In the genomic region with DNA sequence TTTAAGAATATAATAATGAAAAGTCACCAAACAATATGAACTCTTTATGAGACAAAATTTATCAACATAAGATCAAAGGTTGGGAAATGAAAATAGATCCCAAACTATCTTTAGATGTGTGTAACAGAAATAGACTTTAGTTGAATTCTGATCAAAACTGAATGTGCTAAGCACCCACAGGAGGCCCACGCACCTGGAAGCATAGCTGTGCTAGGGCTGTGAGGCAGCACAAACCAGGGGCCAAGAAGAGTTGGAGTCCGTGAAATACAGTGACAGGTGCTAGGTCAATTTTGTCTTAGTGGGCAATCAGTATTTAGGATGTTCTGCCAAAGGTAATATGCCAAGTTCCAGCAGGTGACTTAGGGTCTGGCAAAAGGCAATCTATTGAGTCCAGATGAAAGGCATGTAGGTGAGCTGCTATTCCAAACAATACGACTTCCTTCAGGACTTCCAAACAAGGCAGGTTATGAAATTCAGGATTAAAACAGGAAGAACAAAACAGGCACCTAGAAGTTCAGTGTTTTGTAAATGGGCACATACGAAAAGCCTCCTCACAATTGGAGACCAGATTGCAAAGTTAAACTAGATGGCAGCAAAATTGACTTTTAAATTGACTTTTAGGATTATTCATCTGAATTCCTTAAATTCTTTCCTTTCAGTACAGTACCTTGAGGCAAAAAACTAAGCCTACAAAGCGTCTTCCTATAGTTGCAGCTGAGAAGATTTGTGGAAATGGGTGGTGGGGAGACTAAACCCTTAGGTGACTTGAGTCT, we compare ENCODE assay signal across 25 cellular contexts. TPM values are rescaled to one million over a fixed set of nuclear protein-coding genes. Genes with fewer than 3 reads are reported as not detected.
DNase-seq lines count a peak whose midpoint lies in the region; TF ChIP-seq lines count a peak whose summit lies in the region.
"Had no signal": no experiment of that assay in that cellular context is flagged by ENCODE, and none has a peak within 500 bp of the region (broad histone marks: within the 10 kb centered on the region; RNA-seq: fewer than 3 reads in every experiment).

No MANE protein-coding gene starts in this region.

- no peak overlapping the region for H3K4me2 ChIP-seq in H9 (ENCODE audit: insufficient read depth, insufficient read length, low read length)

- no peak overlapping the region for H2BK120ac ChIP-seq in H9 (ENCODE audit: low read depth, low read length, poor library complexity, severe bottlenecking)

- no peak overlapping the region for H2BK20ac ChIP-seq in H9 (ENCODE audit: low read depth, low read length, poor library complexity, severe bottlenecking)

- no peaks in the 10 kb centered on the region for H4K20me1 ChIP-seq in H9 (ENCODE audit: control insufficient read depth, insufficient read depth, insufficient read length)

- no peak overlapping the region for H2AFZ ChIP-seq in H9 (ENCODE audit: low read length)

- H2BK12ac ChIP-seq in H9 (ENCODE audit: insufficient read length, low read depth, low read length) = no peak overlapping the region

- H3K27me3 ChIP-seq in H9 (ENCODE audit: insufficient read depth, low read length) (no peaks in the 10 kb centered on the region), endodermal cell (ENCODE audit: control insufficient read depth, insufficient read depth, low read length, poor library complexity, severe bottlenecking) (no peaks in the 10 kb centered on the region)
- H3K27me3 ChIP-seq: MG63, transverse colon had no signal

- no peak overlapping the region for H3K9ac ChIP-seq in H9 (ENCODE audit: extremely low read depth, insufficient read length, low read length)
- H3K9ac ChIP-seq in endodermal cell (ENCODE audit: extremely low read depth, low read length, poor library complexity, severe bottlenecking) = no peak overlapping the region

- H3K4me1 Mint-ChIP-seq in H9 (peaks cover 42 to 48% of the 10 kb centered on the region in 2 experiments), endodermal cell (peaks cover 26% of the 10 kb centered on the region), nephron progenitor cell (peaks cover 12% of the 10 kb centered on the region)
- H3K4me1 Mint-ChIP-seq: activated T-helper 17 cell treated with anti-CD3 and anti-CD28 coated beads, Interleukin-2, amount 50 U/mL, for 72 hours had no signal

- H3K56ac ChIP-seq in H9 (ENCODE audit: insufficient read length, low read depth, low read length) = no peak overlapping the region

- no peak overlapping the region for H3K23ac ChIP-seq in H9 (ENCODE audit: insufficient read length, low read depth, low read length)

- no peak overlapping the region for H3K4me3 Mint-ChIP-seq in H9
- H3K4me3 Mint-ChIP-seq in endodermal cell = no peak overlapping the region
- no peak overlapping the region for H3K4me3 Mint-ChIP-seq in nephron progenitor cell
- H3K4me3 Mint-ChIP-seq: activated CD8-positive, alpha-beta T cell treated with anti-CD3 and anti-CD28 coated beads for 36 hours; activated T-helper 17 cell treated with anti-CD3 and anti-CD28 coated beads, Interleukin-2, amount 50 U/mL, for 72 hours; CD8-positive, alpha-beta memory T cell had no signal

- H3K23me2 ChIP-seq in H9 (ENCODE audit: insufficient read length, low read depth, low read length, poor library complexity, severe bottlenecking) = no peaks in the 10 kb centered on the region

- H4K5ac ChIP-seq in H9 (ENCODE audit: insufficient read length, low read depth, low read length) = no peak overlapping the region

- H3K9me3 Mint-ChIP-seq in H9 (no peaks in the 10 kb centered on the region), endodermal cell (peaks cover 2% of the 10 kb centered on the region), nephron progenitor cell (no peaks in the 10 kb centered on the region)
- H3K9me3 Mint-ChIP-seq: activated T-helper 17 cell treated with anti-CD3 and anti-CD28 coated beads, Interleukin-2, amount 50 U/mL, for 72 hours had no signal

- H2AK5ac ChIP-seq in H9 (ENCODE audit: insufficient read length, low read length) = no peak overlapping the region

- peak overlapping the region; percentile 20 for H3K27ac ChIP-seq in H9 (ENCODE audit: insufficient read length, low read depth, low read length)
- no peak overlapping the region for H3K27ac ChIP-seq in endodermal cell (ENCODE audit: low read depth, low read length)
- H3K27ac ChIP-seq: transverse colon had no signal

- no peak overlapping the region for H3K18ac ChIP-seq in H9 (ENCODE audit: insufficient read length, low read depth, low read length)

- no peak overlapping the region for H3K4ac ChIP-seq in H9 (ENCODE audit: low read depth, low read length)

- peak overlapping the region; percentile 2 to 99 (median 91) for H3K27ac Mint-ChIP-seq in H9
- H3K27ac Mint-ChIP-seq in endodermal cell = peak overlapping the region; percentile 83
- H3K27ac Mint-ChIP-seq in nephron progenitor cell = peak overlapping the region; percentile 39
- H3K27ac Mint-ChIP-seq: activated CD8-positive, alpha-beta T cell treated with anti-CD3 and anti-CD28 coated beads for 36 hours; activated T-helper 17 cell treated with anti-CD3 and anti-CD28 coated beads, Interleukin-2, amount 50 U/mL, for 72 hours; CD8-positive, alpha-beta memory T cell; naive thymus-derived CD4-positive, alpha-beta T cell had no signal

- TF ChIP-seq CTCF in H9 (conservative IDR thresholded peaks at IDR 0.05) = no peak
- no peak for TF ChIP-seq CTCF in endodermal cell (conservative IDR thresholded peaks at IDR 0.05)
- TF ChIP-seq CTCF in nephron progenitor cell (IDR thresholded peaks at IDR 0.05) = no peak

- H4K8ac ChIP-seq in H9 (replicated peaks; ENCODE audit: insufficient read length, low read depth, low read length) = no peak overlapping the region

- no peak overlapping the region for H4K91ac ChIP-seq in H9 (ENCODE audit: insufficient read length, low read depth, low read length)

- peaks cover 10% of the 10 kb centered on the region; the same call in 1 of the 2 replicates for H3K4me1 ChIP-seq in H9 (ENCODE audit: insufficient read depth, low read length)
- H3K4me1 ChIP-seq in endodermal cell (ENCODE audit: control insufficient read depth, insufficient read depth, low read length) = peaks cover 10% of the 10 kb centered on the region
- H3K4me1 ChIP-seq: prostate gland, transverse colon had no signal

- H3K27me3 Mint-ChIP-seq in H9 (ENCODE audit: low read depth) (no peaks in the 10 kb centered on the region), endodermal cell (ENCODE audit: insufficient read depth) (no peaks in the 10 kb centered on the region), nephron progenitor cell (ENCODE audit: low read depth, poor library complexity) (no peaks in the 10 kb centered on the region)
- H3K27me3 Mint-ChIP-seq: activated CD8-positive, alpha-beta T cell treated with anti-CD3 and anti-CD28 coated beads for 36 hours; activated T-helper 17 cell treated with anti-CD3 and anti-CD28 coated beads, Interleukin-2, amount 50 U/mL, for 72 hours; CD8-positive, alpha-beta memory T cell had no signal

- H2BK15ac ChIP-seq in H9 (ENCODE audit: low read depth, low read length) = no peak overlapping the region

- peaks cover 0 to 2% (median 0%) of the 10 kb centered on the region in 3 experiments; a peak in 2 of 7 replicates for H3K36me3 Mint-ChIP-seq in H9 (ENCODE audit: insufficient read depth in 1 of 3, low read depth in 3 of 3)
- no peaks in the 10 kb centered on the region for H3K36me3 Mint-ChIP-seq in endodermal cell (ENCODE audit: low read depth)
- H3K36me3 Mint-ChIP-seq in nephron progenitor cell (ENCODE audit: low read depth) = no peaks in the 10 kb centered on the region
- H3K36me3 Mint-ChIP-seq: CD8-positive, alpha-beta memory T cell; naive thymus-derived CD4-positive, alpha-beta T cell had no signal

- H3T11ph ChIP-seq in H9 (ENCODE audit: low read length) = no peak overlapping the region

- no peak overlapping the region for H2BK5ac ChIP-seq in H9 (ENCODE audit: insufficient read length, low read length)

- no peak overlapping the region for H3K14ac ChIP-seq in H9 (ENCODE audit: insufficient read depth, low read length)

- no peaks in the 10 kb centered on the region for H3K79me1 ChIP-seq in H9 (ENCODE audit: insufficient read depth, low read depth, low read length, poor library complexity, severe bottlenecking)

- no peaks in the 10 kb centered on the region for H3K36me3 ChIP-seq in endodermal cell (ENCODE audit: control insufficient read depth, insufficient read depth, low read length)
- H3K36me3 ChIP-seq: MG63, prostate gland, transverse colon had no signal

- no CpG with 5 or more reads among the region's 5 CpGs for WGBS in H9 (ENCODE audit: extremely low coverage, insufficient read length, low lambda C conversion rate)
- 68 to 87% methylated on average over 3 to 5 of the region's 5 CpGs for WGBS in endodermal cell (ENCODE audit: insufficient coverage in 1 of 2, insufficient read length in 1 of 2), 2 experiments

- DNase-seq in H9 (no peak), NCI-H226 (peak; percentile 4), endodermal cell (no peak), nephron progenitor cell (no peak), retina (no peak)
- no peak for DNase-seq in stimulated activated naive CD4-positive, alpha-beta T cell treated with Interleukin-2 at 50 U/mL for 16 hours (lab: John Stamatoyannopoulos, UW)
- no peak for DNase-seq in effector CD8-positive, alpha-beta T cell (lab: John Stamatoyannopoulos, UW)
- DNase-seq: activated CD8-positive, alpha-beta T cell treated with anti-CD3 and anti-CD28 coated beads for 36 hours; activated naive CD4-positive, alpha-beta T cell treated with anti-CD3 and anti-CD28 coated beads, Interleukin-2, amount 50 U/mL, for 16 hours; amygdala; CD8-positive, alpha-beta memory T cell; effector CD4-positive, alpha-beta T cell; KBM-7; MG63; naive thymus-derived CD4-positive, alpha-beta T cell; NCI-H1436; NCI-H2081 treated with DMSO at 0.1 percent for 48 hours; NCI-H2227 treated with DMSO at 0.1 percent for 48 hours; NCI-H526 treated with DMSO at 0.1 percent for 48 hours; nucleus accumbens; SHP77 treated with DMSO at 0.1 percent for 48 hours; stimulated activated CD4-positive, alpha-beta T cell treated with anti-CD3 and anti-CD28 coated beads, Interleukin-4, amount 100 ng/mL, for 24 hours; transverse colon had no signal

- no peak overlapping the region for H3K4me3 ChIP-seq in endodermal cell (ENCODE audit: low read length)
- H3K4me3 ChIP-seq: MG63, prostate gland, transverse colon had no signal

- H3K9me3 ChIP-seq in H9 (ENCODE audit: control insufficient read depth, low read depth, low read length) (no peaks in the 10 kb centered on the region), endodermal cell (ENCODE audit: control insufficient read depth, low read length) (no peaks in the 10 kb centered on the region)
- H3K9me3 ChIP-seq: MG63, prostate gland, transverse colon had no signal

- H3K79me2 ChIP-seq in H9 (ENCODE audit: insufficient read depth, low read length) = peaks cover under 1% of the 10 kb centered on the region; the same call in 1 of the 2 replicates

RNA-seq across cellular contexts. Expression of a gene that starts 4.7 kb away (rescaled TPM):
- total RNA-seq in H9 (2021) (60.7 and 61.7 TPM in 2 replicates), endodermal cell (1 to 10 TPM; 8.1 to 9.2 TPM)
- polyA plus RNA-seq in endodermal cell (2013, experiment 1 of 2) = 97.7 TPM
- 81.0 TPM for polyA plus RNA-seq in endodermal cell (2013, experiment 2 of 2)
- total RNA-seq: activated CD8-positive, alpha-beta T cell treated with anti-CD3 and anti-CD28 coated beads for 36 hours; activated T-helper 17 cell treated with anti-CD3 and anti-CD28 coated beads, Interleukin-2, amount 50 U/mL, for 72 hours; CD8-positive, alpha-beta memory T cell had no signal
- polyA plus RNA-seq: CD8-positive, alpha-beta memory T cell had no signal

Comparison
In these comparisons a context has a peak if more than half of its experiments do, and no peak if none do; other contexts are left out.
1. H3K27ac Mint-ChIP-seq: peak in every context shown above with its lines; median percentile 91 in H9; 83 in endodermal cell; 39 in nephron progenitor cell.